Comparison of ENCODE assay signal across 8 cellular contexts in the genomic region with DNA sequence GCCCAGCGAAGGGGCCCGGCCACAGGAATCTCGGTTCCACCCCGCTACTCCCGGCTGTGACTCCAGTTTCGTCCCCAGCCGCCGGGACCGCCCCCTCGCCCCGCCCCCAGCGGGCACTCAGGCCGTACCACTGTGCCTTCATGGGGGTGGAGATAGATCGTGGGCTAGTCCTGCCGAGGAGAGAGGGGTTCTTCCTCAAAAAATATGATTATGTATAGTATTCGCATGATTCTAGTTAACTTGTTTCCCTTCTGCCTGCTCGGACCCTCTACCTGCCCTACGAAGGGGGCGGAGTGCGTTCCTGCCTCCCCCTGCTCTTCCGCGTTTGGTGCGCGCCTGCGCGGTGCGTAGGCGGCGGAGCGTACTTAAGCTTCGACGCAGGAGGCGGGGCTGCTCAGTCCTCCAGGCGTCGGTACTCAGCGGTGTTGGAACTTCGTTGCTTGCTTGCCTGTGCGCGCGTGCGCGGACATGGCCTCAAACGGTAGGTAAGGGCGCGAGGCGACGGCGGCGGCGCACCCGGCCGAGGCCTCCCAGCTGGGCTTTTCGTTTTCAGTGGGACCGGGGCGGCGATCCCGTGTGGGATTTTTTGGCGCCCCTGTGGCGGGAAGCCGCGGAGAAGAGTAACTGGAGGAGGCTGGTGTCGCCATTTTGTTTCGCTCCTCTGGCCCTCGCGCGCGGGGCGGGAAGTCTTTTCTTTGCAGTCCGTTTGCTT. TPM values are rescaled to one million over a fixed set of nuclear protein-coding genes. Genes with fewer than 3 reads are reported as not detected.
DNase-seq lines count a peak whose midpoint lies in the region; ATAC-seq and TF ChIP-seq lines count a peak whose summit lies in the region.

A gene (plus strand): TSS at position 393 of the 712 bp plus-strand sequence. CDS start 76 bp downstream, at position 469.

- peak within 1 kb of the TSS; percentile 97 for H3K27ac ChIP-seq in Panc1 (ENCODE audit: low read length)
- H3K27ac ChIP-seq in esophagus (ENCODE audit: low read depth in 2 of 2, low read length in 1 of 2), result peak within 1 kb of the TSS; percentile 95 to 97
- H3K27ac ChIP-seq in muscle layer of duodenum (ENCODE audit: low read length), result peak within 1 kb of the TSS; percentile 94

- peaks cover 34% of the 10 kb centered on the region for H3K36me3 Mint-ChIP-seq in activated T-cell treated with anti-CD3 and anti-CD28 coated beads, Interleukin-2, amount 50 U/mL, for 4 hours (ENCODE audit: insufficient read depth)

- in situ Hi-C loops in Panc1 (cut with HindIII; ENCODE audit: low pct_unique_long_range_greater_than_20kb, low sequenced_read_pairs), result no loop called here

- BruUV-seq in Panc1 (replicated peaks; lab: Mats Ljungman, UMichigan), result no TSS peak

- no peaks in the 10 kb centered on the region for H3K27me3 Mint-ChIP-seq in activated T-cell treated with anti-CD3 and anti-CD28 coated beads, Interleukin-2, amount 50 U/mL, for 4 hours (ENCODE audit: low read depth)

- peaks cover 16% of the 10 kb centered on the region for H3K4me1 ChIP-seq in Panc1 (ENCODE audit: control insufficient read depth, insufficient read depth, low read length)
- peaks cover 0 to 5% of the 10 kb centered on the region in 2 donors for H3K4me1 ChIP-seq in esophagus (ENCODE audit: control insufficient read depth in 2 of 2, insufficient read depth in 2 of 2, low read length in 1 of 2)
- peaks cover 17 to 31% of the 10 kb centered on the region in 2 donors for H3K4me1 ChIP-seq in muscle layer of duodenum (ENCODE audit: control insufficient read depth in 1 of 2, insufficient read depth in 2 of 2, low read length in 2 of 2)

- no peaks in the 10 kb centered on the region for H3K27me3 ChIP-seq in Panc1 (ENCODE audit: control insufficient read depth, insufficient read depth, low read length)
- H3K27me3 ChIP-seq in esophagus (ENCODE audit: control insufficient read depth in 1 of 2, insufficient read depth in 2 of 2, low read length in 2 of 2), result no peaks in the 10 kb centered on the region
- no peaks in the 10 kb centered on the region for H3K27me3 ChIP-seq in muscle layer of duodenum (ENCODE audit: low read depth, low read length)

- 0% methylated on average over 69 of the region's 69 CpGs for WGBS in esophagus, 2 donors

- intact Hi-C loops in Panc1 (cut with micrococcal nuclease; ENCODE audit: unreplicated experiment), result no loop called here

- peak within 1 kb of the TSS; percentile 98 for H3K4me3 Mint-ChIP-seq in activated T-cell treated with anti-CD3 and anti-CD28 coated beads, Interleukin-2, amount 50 U/mL, for 4 hours

- ATAC-seq in GM21619 (IDR thresholded peaks at IDR 0.05; ENCODE audit: unreplicated experiment) (peak; percentile 37), Panc1 (peak; percentile 77)
- peak; percentile 62 to 67 for ATAC-seq in activated T-cell treated with anti-CD3 and anti-CD28 coated beads, Interleukin-2, amount 50 U/mL, for 4 hours

- H3K4me1 Mint-ChIP-seq in activated T-cell treated with anti-CD3 and anti-CD28 coated beads, Interleukin-2, amount 50 U/mL, for 4 hours (ENCODE audit: low read depth), result peaks cover 52% of the 10 kb centered on the region

- DNase-seq in DMS53 (lab: John Stamatoyannopoulos, UW) (peak; percentile 91), Panc1 (ENCODE audit: low read depth, low spot score) (peak; percentile 67)
- DNase-seq in activated T-cell treated with anti-CD3 and anti-CD28 coated beads, Interleukin-2, amount 50 U/mL, for 4 hours, result peak; percentile 90
- peak; percentile 75 for DNase-seq in stimulated activated CD8-positive, alpha-beta memory T cell treated with anti-CD3 and anti-CD28 coated beads, Interleukin-7, amount 100 ng/mL, for 24 hours (ENCODE audit: low read depth)

- H3K9me3 ChIP-seq in Panc1 (ENCODE audit: control insufficient read depth, insufficient read depth, low read depth, low read length) (no peaks in the 10 kb centered on the region), esophagus (ENCODE audit: control insufficient read depth in 2 of 2, insufficient read depth in 1 of 2, low read depth in 1 of 2, low read length in 1 of 2) (no peaks in the 10 kb centered on the region), muscle layer of duodenum (ENCODE audit: control insufficient read depth in 1 of 2, low read length in 2 of 2) (no peaks in the 10 kb centered on the region)

- no peak for TF ChIP-seq RAD21 in Ishikawa (IDR thresholded peaks at IDR 0.05; ENCODE audit: low read depth)

- CTCF ChIA-PET in Panc1 (lab: Charles Lee), result interaction anchor here (0.5 to 0.6 kb wide), 2 partner anchors 38 to 244 kb away, joined by 3 to 4 read pairs; no protein-coding TSS in a partner anchor

- peak; percentile 70; the same call in 1 of the 2 replicates for TF ChIP-seq EP300 in Ishikawa (IDR thresholded peaks at IDR 0.05; ENCODE audit: borderline replicate concordance)

- H3K4me3 ChIP-seq in Panc1 (ENCODE audit: low read depth in 2 of 2, low read length in 2 of 2), result peak within 1 kb of the TSS; percentile 60 to 99
- peak within 1 kb of the TSS; percentile 84 to 98 for H3K4me3 ChIP-seq in esophagus (ENCODE audit: low read depth in 1 of 2, low read length in 2 of 2)
- peak within 1 kb of the TSS; percentile 83 to 93 for H3K4me3 ChIP-seq in muscle layer of duodenum (ENCODE audit: low read depth in 1 of 2, low read length in 2 of 2)

- POLR2A ChIA-PET in Panc1 (lab: Charles Lee), result interaction anchor here (0.6 to 1.7 kb wide), 7 partner anchors 10 to 168 kb away, joined by 3 to 10 read pairs (median 5); a partner anchor contains a TSS

- H3K36me3 ChIP-seq in Panc1 (ENCODE audit: control insufficient read depth, insufficient read depth, low read length), result peaks cover 23% of the 10 kb centered on the region
- H3K36me3 ChIP-seq in esophagus (ENCODE audit: control insufficient read depth in 2 of 2, insufficient read depth in 2 of 2, low read length in 1 of 2), result peaks cover 6 to 14% of the 10 kb centered on the region in 2 donors
- peaks cover 22 to 26% of the 10 kb centered on the region in 2 donors for H3K36me3 ChIP-seq in muscle layer of duodenum (ENCODE audit: control insufficient read depth in 1 of 2, insufficient read depth in 2 of 2, low read length in 2 of 2)

- TF ChIP-seq CTCF in Panc1 (IDR thresholded peaks at IDR 0.05), result no peak

- H3K9me3 Mint-ChIP-seq in activated T-cell treated with anti-CD3 and anti-CD28 coated beads, Interleukin-2, amount 50 U/mL, for 4 hours, result no peaks in the 10 kb centered on the region

TF ChIP-seq in Ishikawa, 13 proteins besides CTCF, POLR2A, EP300 and RAD21:
- TF ChIP-seq YY1 (IDR thresholded peaks at IDR 0.05; ENCODE audit: low read depth) (peak; percentile 85), ZBTB7A (IDR thresholded peaks at IDR 0.05; ENCODE audit: low read depth) (no peak), FOXM1 (IDR thresholded peaks at IDR 0.05; ENCODE audit: borderline replicate concordance, low read depth) (no peak; the same call in 1 of the 2 replicates), TEAD4 (IDR thresholded peaks at IDR 0.05) (0 out of 2 replicates have a peak, but pooled peaks have one; percentile 2), CREB1 (IDR thresholded peaks at IDR 0.05; ENCODE audit: low read depth) (peak; percentile 52), EGR1 (IDR thresholded peaks at IDR 0.05) (peak; percentile 100), NFIC (IDR thresholded peaks at IDR 0.05) (0 out of 2 replicates have a peak, but pooled peaks have one; percentile 37), TAF1 (IDR thresholded peaks at IDR 0.05; ENCODE audit: low read depth) (peak; percentile 100), TCF12 (IDR thresholded peaks at IDR 0.05; ENCODE audit: low read depth) (peak; percentile 63), CEBPB (IDR thresholded peaks at IDR 0.05) (no peak; the same call in 1 of the 2 replicates)
- TF ChIP-seq, protein P1, sequence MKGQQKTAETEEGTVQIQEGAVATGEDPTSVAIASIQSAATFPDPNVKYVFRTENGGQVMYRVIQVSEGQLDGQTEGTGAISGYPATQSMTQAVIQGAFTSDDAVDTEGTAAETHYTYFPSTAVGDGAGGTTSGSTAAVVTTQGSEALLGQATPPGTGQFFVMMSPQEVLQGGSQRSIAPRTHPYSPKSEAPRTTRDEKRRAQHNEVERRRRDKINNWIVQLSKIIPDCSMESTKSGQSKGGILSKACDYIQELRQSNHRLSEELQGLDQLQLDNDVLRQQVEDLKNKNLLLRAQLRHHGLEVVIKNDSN (IDR thresholded peaks at IDR 0.05), result no peak
- TF ChIP-seq, protein P2, sequence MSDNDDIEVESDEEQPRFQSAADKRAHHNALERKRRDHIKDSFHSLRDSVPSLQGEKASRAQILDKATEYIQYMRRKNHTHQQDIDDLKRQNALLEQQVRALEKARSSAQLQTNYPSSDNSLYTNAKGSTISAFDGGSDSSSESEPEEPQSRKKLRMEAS (IDR thresholded peaks at IDR 0.05), result peak; percentile 81
- TF ChIP-seq, protein P3, sequence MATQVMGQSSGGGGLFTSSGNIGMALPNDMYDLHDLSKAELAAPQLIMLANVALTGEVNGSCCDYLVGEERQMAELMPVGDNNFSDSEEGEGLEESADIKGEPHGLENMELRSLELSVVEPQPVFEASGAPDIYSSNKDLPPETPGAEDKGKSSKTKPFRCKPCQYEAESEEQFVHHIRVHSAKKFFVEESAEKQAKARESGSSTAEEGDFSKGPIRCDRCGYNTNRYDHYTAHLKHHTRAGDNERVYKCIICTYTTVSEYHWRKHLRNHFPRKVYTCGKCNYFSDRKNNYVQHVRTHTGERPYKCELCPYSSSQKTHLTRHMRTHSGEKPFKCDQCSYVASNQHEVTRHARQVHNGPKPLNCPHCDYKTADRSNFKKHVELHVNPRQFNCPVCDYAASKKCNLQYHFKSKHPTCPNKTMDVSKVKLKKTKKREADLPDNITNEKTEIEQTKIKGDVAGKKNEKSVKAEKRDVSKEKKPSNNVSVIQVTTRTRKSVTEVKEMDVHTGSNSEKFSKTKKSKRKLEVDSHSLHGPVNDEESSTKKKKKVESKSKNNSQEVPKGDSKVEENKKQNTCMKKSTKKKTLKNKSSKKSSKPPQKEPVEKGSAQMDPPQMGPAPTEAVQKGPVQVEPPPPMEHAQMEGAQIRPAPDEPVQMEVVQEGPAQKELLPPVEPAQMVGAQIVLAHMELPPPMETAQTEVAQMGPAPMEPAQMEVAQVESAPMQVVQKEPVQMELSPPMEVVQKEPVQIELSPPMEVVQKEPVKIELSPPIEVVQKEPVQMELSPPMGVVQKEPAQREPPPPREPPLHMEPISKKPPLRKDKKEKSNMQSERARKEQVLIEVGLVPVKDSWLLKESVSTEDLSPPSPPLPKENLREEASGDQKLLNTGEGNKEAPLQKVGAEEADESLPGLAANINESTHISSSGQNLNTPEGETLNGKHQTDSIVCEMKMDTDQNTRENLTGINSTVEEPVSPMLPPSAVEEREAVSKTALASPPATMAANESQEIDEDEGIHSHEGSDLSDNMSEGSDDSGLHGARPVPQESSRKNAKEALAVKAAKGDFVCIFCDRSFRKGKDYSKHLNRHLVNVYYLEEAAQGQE (IDR thresholded peaks at IDR 0.05; ENCODE audit: low read depth), result no peak

RNA-seq across cellular contexts. Expression of the gene that starts here (rescaled TPM):
- 441 TPM for total RNA-seq in Panc1 (2021; ENCODE audit: unreplicated experiment)
- polyA plus RNA-seq in Panc1 (2012; ENCODE audit: insufficient read length), result 465 TPM
- total RNA-seq in activated T-cell treated with anti-CD3 and anti-CD28 coated beads, Interleukin-2, amount 50 U/mL, for 4 hours, result 100 to 1,000 TPM; 783 to 850 (median 809) TPM
- polyA plus RNA-seq in esophagus, result 100 to 1,000 TPM; 134 to 170 TPM

Comparison
In these comparisons a context has a peak if more than half of its experiments do, and no peak if none do; other contexts are left out.
1. Peak in every context shown above with its lines: DNase-seq, ATAC-seq, H3K4me3 ChIP-seq and H3K27ac ChIP-seq.